21 cellular contexts compared by ENCODE assay signal in genomic region chr20:17620371-17621228, GRCh38. TPM values are rescaled to one million over a fixed set of nuclear protein-coding genes. Genes with fewer than 3 reads are reported as not detected.
DNase-seq lines count a peak whose midpoint lies in the region; ATAC-seq, FAIRE-seq and TF ChIP-seq lines count a peak whose summit lies in the region.
"Had no signal": no experiment of that assay in that cellular context is flagged by ENCODE, and none has a peak within 500 bp of the region (broad histone marks: within the 10 kb centered on the region; RNA-seq: fewer than 3 reads in every experiment).

No MANE protein-coding gene starts in this region.

- H3K27ac ChIP-seq in H9 (ENCODE audit: insufficient read length, low read depth, low read length) (no peak overlapping the region), trophoblast cell (ENCODE audit: low read depth, low read length) (no peak overlapping the region)

- 0 out of 7 replicates have a peak overlapping the region, but pooled peaks of 1 of the 3 experiments have one; percentile 18 for H3K27ac Mint-ChIP-seq in H9
- H3K27ac Mint-ChIP-seq: dendritic cell treated with granulocyte-macrophage colony-stimulating factor and Interleukin-4, amounts not matched to agents 40 ng/mL and 50 ng/mL, for 4 days had no signal

- no peak overlapping the region for H4K12ac ChIP-seq in trophoblast cell (ENCODE audit: low read depth, low read length)

- no peak overlapping the region for H3K14ac ChIP-seq in H9 (ENCODE audit: insufficient read depth, low read length)
- no peak overlapping the region for H3K14ac ChIP-seq in trophoblast cell (ENCODE audit: low read length)

- no peak overlapping the region for H4K5ac ChIP-seq in H9 (ENCODE audit: insufficient read length, low read depth, low read length)

- H2BK12ac ChIP-seq in H9 (ENCODE audit: insufficient read length, low read depth, low read length) (no peak overlapping the region), trophoblast cell (ENCODE audit: low read length) (no peak overlapping the region)

- H3K56ac ChIP-seq in H9 (ENCODE audit: insufficient read length, low read depth, low read length): no peak overlapping the region

- no CpG with 5 or more reads among the region's 33 CpGs for WGBS in H9 (ENCODE audit: extremely low coverage, insufficient read length, low lambda C conversion rate)
- no CpG with 5 or more reads among the region's 33 CpGs for WGBS in trophoblast cell (ENCODE audit: extremely low coverage, insufficient coverage, insufficient read length)

- H4K8ac ChIP-seq in H9 (replicated peaks; ENCODE audit: insufficient read length, low read depth, low read length) (no peak overlapping the region), trophoblast cell (ENCODE audit: low read depth, low read length) (no peak overlapping the region)

- 0 out of 4 replicates have a peak, but pooled peaks cover 0 to 3% of the 10 kb centered on the region in 2 experiments for H3K4me1 Mint-ChIP-seq in H9
- H3K4me1 Mint-ChIP-seq: neural crest cell had no signal

- no peak overlapping the region for H2BK120ac ChIP-seq in H9 (ENCODE audit: low read depth, low read length, poor library complexity, severe bottlenecking)
- no peak overlapping the region for H2BK120ac ChIP-seq in trophoblast cell (ENCODE audit: insufficient read depth, low read length, poor library complexity)

- no peak overlapping the region for H3T11ph ChIP-seq in H9 (ENCODE audit: low read length)

- no peak overlapping the region for H3K4me2 ChIP-seq in H9 (ENCODE audit: insufficient read depth, insufficient read length, low read length)
- no peak overlapping the region for H3K4me2 ChIP-seq in trophoblast cell (ENCODE audit: low read length)

- no peak overlapping the region for H3K4me3 Mint-ChIP-seq in H9
- H3K4me3 Mint-ChIP-seq: dendritic cell treated with granulocyte-macrophage colony-stimulating factor and Interleukin-4, amounts not matched to agents 40 ng/mL and 50 ng/mL, for 4 days; immature natural killer cell; neural crest cell had no signal

- no peaks in the 10 kb centered on the region for H3K23me2 ChIP-seq in H9 (ENCODE audit: insufficient read length, low read depth, low read length, poor library complexity, severe bottlenecking)

- H3K79me1 ChIP-seq in H9 (ENCODE audit: insufficient read depth, low read depth, low read length, poor library complexity, severe bottlenecking) (no peaks in the 10 kb centered on the region), trophoblast cell (ENCODE audit: low read length) (no peaks in the 10 kb centered on the region)

- H3K36me3 ChIP-seq in trophoblast cell (ENCODE audit: control insufficient read depth in 1 of 2, insufficient read depth in 2 of 2, low read length in 2 of 2): peaks cover 97 to 98% of the 10 kb centered on the region in 2 experiments

- TF ChIP-seq POLR2A in GM12891 (IDR thresholded peaks at IDR 0.05; ENCODE audit: low read depth, low read length) (no peak), erythroblast (IDR thresholded peaks at IDR 0.05; ENCODE audit: low read length) (no peak)

- H3K4me1 ChIP-seq in H9 (ENCODE audit: insufficient read depth, low read length) (no peaks in the 10 kb centered on the region), trophoblast cell (ENCODE audit: control insufficient read depth in 1 of 2, insufficient read depth in 2 of 2, low read length in 2 of 2) (no peaks in the 10 kb centered on the region)

- peak overlapping the region; percentile 45 for H3K4me3 ChIP-seq in trophoblast cell (ENCODE audit: low read depth, low read length)

- H3K9me3 Mint-ChIP-seq in H9: no peaks in the 10 kb centered on the region
- H3K9me3 Mint-ChIP-seq: dendritic cell treated with granulocyte-macrophage colony-stimulating factor and Interleukin-4, amounts not matched to agents 40 ng/mL and 50 ng/mL, for 4 days; immature natural killer cell; neural crest cell had no signal

- H3K27me3 ChIP-seq in H9 (ENCODE audit: insufficient read depth, low read length) (no peaks in the 10 kb centered on the region), trophoblast cell (ENCODE audit: insufficient read depth, low read length) (no peaks in the 10 kb centered on the region)

- ATAC-seq in left ventricle myocardium superior: no peak
- ATAC-seq: esophagus mucosa, HCT116 had no signal

- H3K36me3 Mint-ChIP-seq in H9 (ENCODE audit: insufficient read depth in 1 of 3, low read depth in 3 of 3): peaks cover 24 to 67% (median 60%) of the 10 kb centered on the region in 3 experiments; a peak in 6 of 7 replicates

- H3K23ac ChIP-seq in H9 (ENCODE audit: insufficient read length, low read depth, low read length): no peak overlapping the region
- H3K23ac ChIP-seq in trophoblast cell (ENCODE audit: low read length): no peak overlapping the region

- H2BK20ac ChIP-seq in H9 (ENCODE audit: low read depth, low read length, poor library complexity, severe bottlenecking): no peak overlapping the region

- no peaks in the 10 kb centered on the region for H3K27me3 Mint-ChIP-seq in H9 (ENCODE audit: low read depth)
- H3K27me3 Mint-ChIP-seq: dendritic cell treated with granulocyte-macrophage colony-stimulating factor and Interleukin-4, amounts not matched to agents 40 ng/mL and 50 ng/mL, for 4 days had no signal

- no peak for FAIRE-seq in GM12891 (lab: Jason Lieb, UNC)
- FAIRE-seq: HTR-8/SVneo had no signal

- DNase-seq in GM12891 (ENCODE audit: insufficient read length, low spot score): peak; percentile 7
- DNase-seq in H9: peak; percentile 25
- DNase-seq in left ventricle myocardium superior: peak; percentile 18
- DNase-seq in trophoblast cell: no peak
- DNase-seq in erythroblast (lab: John Stamatoyannopoulos, UW): no peak
- DNase-seq in DMS114 treated with DMSO at 0.1 percent for 48 hours (lab: John Stamatoyannopoulos, UW; ENCODE audit: unreplicated experiment): no peak
- DNase-seq in NCI-H2107 treated with DMSO at 0.1 percent for 48 hours (lab: John Stamatoyannopoulos, UW; ENCODE audit: unreplicated experiment): no peak
- no peak for DNase-seq in cerebellar cortex (ENCODE audit: low spot score)
- DNase-seq: activated naive CD4-positive, alpha-beta T cell; DMS 273 treated with DMSO at 0.1 percent for 48 hours; immature natural killer cell; mesendoderm; NCI-H187; NCI-H510A; retina; stimulated activated CD4-positive, alpha-beta T cell treated with anti-CD3 and anti-CD28 coated beads, Interleukin-1b, Interleukin-23, amount 100 ng/mL, for 48 hours had no signal

- no peak overlapping the region for H2BK15ac ChIP-seq in H9 (ENCODE audit: low read depth, low read length)

- H3K9me3 ChIP-seq in H9 (ENCODE audit: control insufficient read depth, low read depth, low read length) (no peaks in the 10 kb centered on the region), trophoblast cell (ENCODE audit: insufficient read depth, low read depth, low read length) (peaks cover 6% of the 10 kb centered on the region)

- no peak overlapping the region for H2AK5ac ChIP-seq in H9 (ENCODE audit: insufficient read length, low read length)
- no peak overlapping the region for H2AK5ac ChIP-seq in trophoblast cell (ENCODE audit: low read length)

- H2AFZ ChIP-seq in H9 (ENCODE audit: low read length) (no peak overlapping the region), trophoblast cell (ENCODE audit: insufficient read depth, low read length, poor library complexity) (no peak overlapping the region)

- H3K79me2 ChIP-seq in H9 (ENCODE audit: insufficient read depth, low read length): no peaks in the 10 kb centered on the region
- H3K79me2 ChIP-seq in trophoblast cell (ENCODE audit: control insufficient read depth, insufficient read depth, low read length, poor library complexity): no peaks in the 10 kb centered on the region

- H4K91ac ChIP-seq in H9 (ENCODE audit: insufficient read length, low read depth, low read length): no peak overlapping the region
- no peak overlapping the region for H4K91ac ChIP-seq in trophoblast cell (ENCODE audit: low read depth, low read length)

- no peak overlapping the region for H3K4ac ChIP-seq in H9 (ENCODE audit: low read depth, low read length)
- no peak overlapping the region for H3K4ac ChIP-seq in trophoblast cell (ENCODE audit: low read depth, low read length)

- no peak overlapping the region for H3K9ac ChIP-seq in H9 (ENCODE audit: extremely low read depth, insufficient read length, low read length)
- H3K9ac ChIP-seq in trophoblast cell (ENCODE audit: low read length): no peak overlapping the region

- H3K18ac ChIP-seq in H9 (ENCODE audit: insufficient read length, low read depth, low read length): no peak overlapping the region
- no peak overlapping the region for H3K18ac ChIP-seq in trophoblast cell (ENCODE audit: low read length)

- no peak overlapping the region for H2BK5ac ChIP-seq in H9 (ENCODE audit: insufficient read length, low read length)
- H2BK5ac ChIP-seq in trophoblast cell (ENCODE audit: low read depth, low read length, poor library complexity): no peak overlapping the region

- TF ChIP-seq CTCF in H9 (conservative IDR thresholded peaks at IDR 0.05): no peak

- peaks cover 2% of the 10 kb centered on the region for H4K20me1 ChIP-seq in H9 (ENCODE audit: control insufficient read depth, insufficient read depth, insufficient read length)

- intact Hi-C loops in left ventricle myocardium superior (cut with micrococcal nuclease): no loop called here

TF ChIP-seq in GM12891, 5 proteins besides CTCF, POLR2A, EP300 and RAD21:
- TF ChIP-seq TAF1 (IDR thresholded peaks at IDR 0.05; ENCODE audit: low read depth, low read length): no peak
- no peak for TF ChIP-seq POLR2AphosphoS5 (IDR thresholded peaks at IDR 0.05; ENCODE audit: low read depth, low read length)
- TF ChIP-seq PAX5 (IDR thresholded peaks at IDR 0.05; ENCODE audit: insufficient read depth, low read length, severe bottlenecking): no peak
- TF ChIP-seq POU2F2 (IDR thresholded peaks at IDR 0.05; ENCODE audit: low read depth, low read length): no peak
- TF ChIP-seq SPI1 (IDR thresholded peaks at IDR 0.05; ENCODE audit: low read depth, low read length): no peak

RNA-seq across cellular contexts. Expression of gene DSTN, which starts 50.7 kb away (rescaled TPM):
- polyA plus RNA-seq in GM12891 (2012; ENCODE audit: low read depth, missing spikeins): 61.6 TPM
- total RNA-seq in H9 (2021) (145 and 148 TPM in 2 replicates), left ventricle myocardium superior (836 TPM)
- 565 and 566 TPM in 2 replicates for polyA plus RNA-seq in trophoblast cell (2013)

Comparison
In these comparisons a context has a peak if more than half of its experiments do, and no peak if none do; other contexts are left out.
1. DNase-seq: peak in GM12891 (single experiment), H9 (single experiment) and left ventricle myocardium superior (single experiment); none in trophoblast cell (0 of 2), erythroblast (0 of 2), DMS114 treated with DMSO at 0.1 percent for 48 hours (single experiment), NCI-H2107 treated with DMSO at 0.1 percent for 48 hours (single experiment) and cerebellar cortex (single experiment).